8 cellular contexts compared by ENCODE assay signal in the genomic region with DNA sequence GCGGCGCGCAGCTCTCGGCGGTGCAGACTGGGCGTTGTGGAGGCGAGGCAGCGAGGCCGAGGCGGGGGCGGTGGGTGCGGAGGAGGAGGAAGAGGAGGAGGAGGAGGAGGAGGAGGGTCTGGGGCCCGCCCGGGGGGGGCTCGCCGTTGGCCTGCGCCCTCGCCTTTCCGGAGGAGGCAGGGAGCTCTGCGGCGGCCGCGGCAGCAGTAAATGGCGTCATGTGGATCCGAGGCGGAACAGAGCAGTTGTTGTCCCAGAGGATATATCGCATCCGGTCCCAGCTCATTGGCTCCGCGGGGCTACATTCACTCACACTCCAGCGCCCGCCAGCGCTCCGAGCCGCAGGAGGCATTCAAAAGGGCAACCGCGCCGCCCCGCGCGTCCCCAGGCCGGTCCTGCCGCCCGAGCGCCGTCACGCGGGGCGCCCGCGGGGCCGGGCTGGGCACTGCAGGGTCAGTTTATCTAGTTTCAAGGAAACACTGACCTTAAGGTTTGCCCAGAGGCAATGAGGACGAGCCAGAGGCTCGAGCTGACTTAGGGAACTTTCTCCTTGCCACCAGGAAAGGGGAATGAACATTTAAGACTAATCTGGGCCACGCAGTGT. TPM values are rescaled to one million over a fixed set of nuclear protein-coding genes. Genes with fewer than 3 reads are reported as not detected.
DNase-seq lines count a peak whose midpoint lies in the region; ATAC-seq and TF ChIP-seq lines count a peak whose summit lies in the region.

A gene with protein sequence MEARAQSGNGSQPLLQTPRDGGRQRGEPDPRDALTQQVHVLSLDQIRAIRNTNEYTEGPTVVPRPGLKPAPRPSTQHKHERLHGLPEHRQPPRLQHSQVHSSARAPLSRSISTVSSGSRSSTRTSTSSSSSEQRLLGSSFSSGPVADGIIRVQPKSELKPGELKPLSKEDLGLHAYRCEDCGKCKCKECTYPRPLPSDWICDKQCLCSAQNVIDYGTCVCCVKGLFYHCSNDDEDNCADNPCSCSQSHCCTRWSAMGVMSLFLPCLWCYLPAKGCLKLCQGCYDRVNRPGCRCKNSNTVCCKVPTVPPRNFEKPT (minus strand): TSS at position 29 of the 604 bp plus-strand sequence. CDS start 3,421 bp downstream, outside the sequence.

- TF ChIP-seq POLR2A in esophagus squamous epithelium (IDR thresholded peaks at IDR 0.05): peak in 2 of 4 donors; percentile 86 to 90
- peak in 1 of 2 donors; percentile 88 for TF ChIP-seq POLR2A in suprapubic skin (IDR thresholded peaks at IDR 0.05)

- TF ChIP-seq CTCF in esophagus squamous epithelium (IDR thresholded peaks at IDR 0.05) (peak in 3 of 6 experiments; percentile 29 to 33 (median 31)), suprapubic skin (IDR thresholded peaks at IDR 0.05) (peak in 1 of 2 donors; percentile 9)

- TF ChIP-seq EP300 in suprapubic skin (IDR thresholded peaks at IDR 0.05): no peak

- H3K4me3 ChIP-seq in esophagus squamous epithelium (peak within 1 kb of the TSS; percentile 70 to 91 (median 83)), mononuclear cell (ENCODE audit: low read length) (peak within 1 kb of the TSS; percentile 37), suprapubic skin (peak within 1 kb of the TSS; percentile 92)

- H3K27ac ChIP-seq in esophagus squamous epithelium (peak within 1 kb of the TSS; percentile 92 to 98 (median 96)), suprapubic skin (peak within 1 kb of the TSS; percentile 94)

- WGBS in esophagus squamous epithelium, 2 donors: 0% methylated on average over 8 to 9 of the region's 55 CpGs
- WGBS in suprapubic skin: 0% methylated on average over 2 of the region's 55 CpGs

- H3K27me3 ChIP-seq in esophagus squamous epithelium: peaks cover 0 to 5% (median 0%) of the 10 kb centered on the region in 4 donors
- peaks cover 13% of the 10 kb centered on the region for H3K27me3 ChIP-seq in mononuclear cell (ENCODE audit: insufficient read depth, low read length)
- no peaks in the 10 kb centered on the region for H3K27me3 ChIP-seq in suprapubic skin

- ATAC-seq in GM19035 (IDR thresholded peaks at IDR 0.05; ENCODE audit: unreplicated experiment) (peak; percentile 47), HG03135 (IDR thresholded peaks at IDR 0.05; ENCODE audit: unreplicated experiment) (peak; percentile 54)

- H3K36me3 ChIP-seq in esophagus squamous epithelium (peaks cover 0 to 6% (median 0%) of the 10 kb centered on the region in 3 donors), suprapubic skin (no peaks in the 10 kb centered on the region)

- DNase-seq in C1 segment of cervical spinal cord (lab: John Stamatoyannopoulos, UW) (peak; percentile 42 to 97 (median 90)), NCI-H2196 treated with DMSO at 0.1 percent for 48 hours (lab: John Stamatoyannopoulos, UW; ENCODE audit: unreplicated experiment) (peak; percentile 43), esophagus squamous epithelium (lab: John Stamatoyannopoulos, UW) (peak; percentile 41), suprapubic skin (ENCODE audit: low spot score in 2 of 2) (peak; percentile 96 to 97)
- DNase-seq in activated CD8-positive, alpha-beta memory T cell treated with anti-CD3 and anti-CD28 coated beads, Interleukin-2, amount 50 U/mL, for 4 hours: peak; percentile 26

- H3K9me3 ChIP-seq in esophagus squamous epithelium (no peaks in the 10 kb centered on the region), mononuclear cell (ENCODE audit: low read depth, low read length) (no peaks in the 10 kb centered on the region), suprapubic skin (no peaks in the 10 kb centered on the region)

- intact Hi-C loops in esophagus squamous epithelium (cut with DNase I): loop anchor here (5.0 kb wide), 1 partner anchor 859 kb away; the partner anchor contains the start of gene NDFIP2

- H3K4me1 ChIP-seq in esophagus squamous epithelium (peaks cover 8 to 55% (median 11%) of the 10 kb centered on the region in 3 donors), mononuclear cell (ENCODE audit: insufficient read depth, low read length) (peaks cover 43% of the 10 kb centered on the region), suprapubic skin (peaks cover 23% of the 10 kb centered on the region)

RNA-seq across cellular contexts. Expression of the gene that starts here (rescaled TPM):
- total RNA-seq in esophagus squamous epithelium (10 to 100 TPM in 2 of 4 donors, 1 to 10 TPM in 2; 4.5 to 29.0 (median 16.5) TPM), mononuclear cell (3.1 TPM), suprapubic skin (10 to 100 TPM; 23.0 to 39.5 (median 35.2) TPM)

Comparison
In these comparisons a context has a peak if more than half of its experiments do, and no peak if none do; other contexts are left out.
1. Peak in every context shown above with its lines: DNase-seq, ATAC-seq, H3K4me3 ChIP-seq and H3K27ac ChIP-seq.
2. DNase-seq: peak in every context shown above with its lines; median percentile 96 in suprapubic skin; 90 in C1 segment of cervical spinal cord; 43 in NCI-H2196 treated with DMSO at 0.1 percent for 48 hours; 41 in esophagus squamous epithelium; 26 in activated CD8-positive, alpha-beta memory T cell treated with anti-CD3 and anti-CD28 coated beads, Interleukin-2, amount 50 U/mL, for 4 hours.
3. H3K4me3 ChIP-seq: peak in every context shown above with its lines; median percentile 92 in suprapubic skin; 83 in esophagus squamous epithelium; 37 in mononuclear cell.